In the genomic region with DNA sequence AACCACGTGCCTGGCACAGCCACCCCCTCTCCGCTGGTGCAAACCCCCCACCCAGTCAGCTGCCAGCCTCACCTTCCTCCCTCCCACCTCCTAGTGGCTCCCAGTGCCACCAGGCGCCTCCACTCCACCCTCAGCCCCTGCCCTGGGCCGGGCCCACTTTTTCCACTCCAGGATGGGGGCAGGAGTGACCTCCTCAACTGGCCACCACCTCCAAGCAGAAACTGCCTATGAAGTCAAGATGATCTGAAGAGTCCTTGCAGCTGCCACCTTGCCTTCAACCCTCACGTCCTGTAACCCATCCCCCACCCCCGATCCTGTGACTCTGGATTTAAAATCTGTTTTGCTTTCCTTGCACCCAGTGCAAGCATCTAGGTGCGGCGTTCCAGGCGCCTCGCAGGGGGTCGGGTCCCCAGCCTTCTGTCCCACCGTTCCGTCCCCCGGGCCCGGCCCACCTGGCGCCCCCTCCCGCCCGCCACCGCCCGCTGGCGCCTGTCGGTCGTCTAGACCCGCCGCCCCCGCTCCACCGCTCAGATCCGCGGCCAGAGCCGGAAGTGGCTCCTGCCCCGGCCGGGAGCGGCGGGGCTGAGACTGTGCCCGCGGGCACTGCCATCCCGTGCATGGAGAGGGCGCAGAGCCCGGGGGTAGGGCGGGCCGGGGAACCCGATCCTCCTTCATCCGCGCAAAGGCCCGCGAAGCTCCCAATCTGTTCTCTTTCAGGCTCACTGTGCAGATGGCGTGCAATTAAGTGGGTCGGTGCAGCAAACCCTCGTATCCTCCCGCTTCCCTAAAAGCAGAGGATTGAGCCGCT, we compare ENCODE assay signal across 8 cellular contexts. TPM values are rescaled to one million over a fixed set of nuclear protein-coding genes. Genes with fewer than 3 reads are reported as not detected.
DNase-seq lines count a peak whose midpoint lies in the region; ATAC-seq and TF ChIP-seq lines count a peak whose summit lies in the region.

No MANE protein-coding gene starts in this region.

- H2AFZ ChIP-seq in KMS-11 (ENCODE audit: low read depth): peak overlapping the region; percentile 96

- H4K20me1 ChIP-seq in KMS-11 (ENCODE audit: insufficient read depth): no peaks in the 10 kb centered on the region

- H3K36me3 ChIP-seq in KMS-11 (ENCODE audit: insufficient read depth) (no peaks in the 10 kb centered on the region), lower lobe of right lung (no peaks in the 10 kb centered on the region)

- H3K79me2 ChIP-seq in KMS-11 (ENCODE audit: insufficient read depth, low read depth): no peaks in the 10 kb centered on the region

- peak overlapping the region; percentile 1; the same call in 1 of the 2 replicates for H3K27ac ChIP-seq in KMS-11
- peak overlapping the region; percentile 66 to 81 for H3K27ac ChIP-seq in coronary artery
- peak overlapping the region; percentile 77 for H3K27ac ChIP-seq in lower lobe of right lung

- peak overlapping the region; percentile 58 for H3K4me2 ChIP-seq in KMS-11

- H3K4me1 ChIP-seq in KMS-11 (ENCODE audit: low read depth, poor library complexity, severe bottlenecking) (peaks cover 19% of the 10 kb centered on the region), lower lobe of right lung (peaks cover 24% of the 10 kb centered on the region)

- no peaks in the 10 kb centered on the region for H3K9me3 ChIP-seq in lower lobe of right lung

- no peaks in the 10 kb centered on the region for H3K27me3 ChIP-seq in KMS-11 (ENCODE audit: insufficient read depth, low read depth)
- no peaks in the 10 kb centered on the region for H3K27me3 ChIP-seq in lower lobe of right lung (ENCODE audit: low read depth)

- TF ChIP-seq CTCF in GM12864 (IDR thresholded peaks at IDR 0.05; ENCODE audit: low read depth, low read length, missing control alignments) (peak; percentile 5), KMS-11 (conservative IDR thresholded peaks at IDR 0.05; ENCODE audit: low read depth, low read length) (no peak), coronary artery (IDR thresholded peaks at IDR 0.05) (no peak), lower lobe of right lung (IDR thresholded peaks at IDR 0.05) (no peak)

- intact Hi-C loops in lower lobe of right lung (cut with DNase I): no loop called here

- DNase-seq in GM12864 (ENCODE audit: low read depth) (no peak), coronary artery (ENCODE audit: low spot score) (no peak), lower lobe of right lung (peak; percentile 73)
- peak; percentile 20 to 40 for DNase-seq in activated CD4-positive, alpha-beta T cell treated with anti-CD3 and anti-CD28 coated beads for 4 hours
- peak; percentile 22 for DNase-seq in stimulated activated CD8-positive, alpha-beta memory T cell treated with anti-CD3 and anti-CD28 coated beads, Interleukin-4, amount 100 ng/mL, for 24 hours (ENCODE audit: low read depth)

- H3K4me3 ChIP-seq in GM12864 (ENCODE audit: low read depth, low read length) (peak overlapping the region; percentile 55), KMS-11 (IDR thresholded peaks at IDR 0.05; ENCODE audit: insufficient read depth, low read depth, low read length) (no peak overlapping the region), coronary artery (peak overlapping the region; percentile 72), lower lobe of right lung (peak overlapping the region; percentile 54)

- ATAC-seq in lower lobe of right lung (peak; percentile 79 to 85), GM18498 (IDR thresholded peaks at IDR 0.05; ENCODE audit: unreplicated experiment) (no peak), HG03196 (IDR thresholded peaks at IDR 0.05; ENCODE audit: unreplicated experiment) (no peak)

- H3K9ac ChIP-seq in KMS-11: peak overlapping the region; percentile 53

RNA-seq across cellular contexts. Expression of a gene that starts 51.2 kb away (rescaled TPM):
- total RNA-seq in lower lobe of right lung: 214 TPM

Comparison
In these comparisons a context has a peak if more than half of its experiments do, and no peak if none do; other contexts are left out.
1. DNase-seq: peak in activated CD4-positive, alpha-beta T cell treated with anti-CD3 and anti-CD28 coated beads for 4 hours (2 of 2), lower lobe of right lung (single experiment) and stimulated activated CD8-positive, alpha-beta memory T cell treated with anti-CD3 and anti-CD28 coated beads, Interleukin-4, amount 100 ng/mL, for 24 hours (single experiment); none in GM12864 (single experiment) and coronary artery (single experiment).
2. H3K27ac ChIP-seq: peak in every context shown above with its lines; median percentile 77 in lower lobe of right lung; 74 in coronary artery; 1 in KMS-11.
3. ATAC-seq: peak in lower lobe of right lung (2 of 2); none in GM18498 (single experiment) and HG03196 (single experiment).